Comparison of ENCODE assay signal across 9 cellular contexts in genomic region chr5:6903934-6904333, GRCh38.
"Had no signal": no experiment of that assay in that cellular context is flagged by ENCODE, and none has a peak within 500 bp of the region (broad histone marks: within the 10 kb centered on the region; RNA-seq: fewer than 3 reads in every experiment).

No MANE protein-coding gene starts in this region.

- DNase-seq: GM23248, GOT3, H7, H9, HCEC 1CT, HFFc6 had no signal

- H3K9me3 Mint-ChIP-seq: GM23338, H9 had no signal

- H3K4me3 ChIP-seq: GM23248, GM23338, HAP-1 had no signal

- ATAC-seq: GM23338, HCT116 had no signal

- H3K4me3 Mint-ChIP-seq: GM23338, H9, HFFc6 had no signal

- H3K27ac Mint-ChIP-seq: GM23338, H9, HFFc6 had no signal

- H3K36me3 ChIP-seq: HAP-1 had no signal

- H3K9me3 ChIP-seq: HAP-1 had no signal

- H3K27ac ChIP-seq: GM23248 had no signal

- H3K4me1 ChIP-seq: HAP-1 had no signal
